8 cellular contexts compared by ENCODE assay signal in the genomic region with DNA sequence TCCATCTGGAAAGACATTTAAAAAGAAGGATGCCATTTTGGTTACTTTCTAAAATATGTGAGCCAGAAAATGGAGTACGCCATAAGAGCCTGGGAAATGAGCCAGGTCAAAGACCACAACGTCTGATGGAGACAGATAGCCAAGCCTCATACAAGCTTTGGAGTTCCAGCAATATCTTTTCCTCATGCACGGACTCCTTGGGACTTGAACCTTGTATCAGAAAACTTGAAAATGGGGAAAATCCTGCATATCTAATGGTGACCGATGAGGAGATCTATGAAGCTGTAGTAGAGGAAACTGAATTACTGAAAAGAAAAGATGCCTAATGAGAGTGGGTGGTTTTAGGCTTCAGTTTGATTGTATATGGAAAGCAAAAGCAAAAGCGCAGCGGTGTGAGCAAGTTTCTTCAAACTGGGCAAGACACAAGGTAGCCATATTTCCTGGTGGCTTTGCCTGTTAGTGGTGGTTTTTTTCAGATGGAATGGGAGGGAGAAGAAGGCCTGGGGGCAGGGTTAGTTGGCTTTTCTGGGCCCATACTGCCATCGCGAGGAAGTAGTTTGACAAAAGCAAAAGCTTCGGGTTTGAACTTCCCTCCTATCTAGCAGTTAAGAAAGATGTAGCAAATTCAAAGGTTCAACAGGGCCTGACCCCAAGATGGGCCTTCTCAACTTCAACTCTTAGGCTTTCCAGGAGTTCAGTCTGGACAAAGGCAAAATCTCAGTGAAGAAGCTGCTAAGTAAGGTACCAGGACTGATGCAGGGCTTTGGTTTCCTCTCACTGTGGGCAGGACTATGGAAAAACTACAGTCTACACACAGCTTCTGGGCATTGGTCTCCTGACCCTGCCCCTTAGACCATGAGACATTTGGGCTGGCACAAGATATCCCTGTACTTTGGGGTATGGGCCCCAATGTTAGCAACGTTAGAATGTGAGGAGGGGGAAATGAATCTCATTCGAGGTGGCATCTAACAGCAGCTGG.
DNase-seq lines count a peak whose midpoint lies in the region; ATAC-seq lines count a peak whose summit lies in the region.

No MANE protein-coding gene starts in this region.

- H3K27ac Mint-ChIP-seq in activated naive CD4-positive, alpha-beta T cell treated with anti-CD3 and anti-CD28 coated beads, Interleukin-2, amount 50 U/mL, for 72 hours = peak overlapping the region; percentile 31 to 80

- H3K36me3 Mint-ChIP-seq in activated naive CD4-positive, alpha-beta T cell treated with anti-CD3 and anti-CD28 coated beads, Interleukin-2, amount 50 U/mL, for 72 hours = peaks cover 0 to 5% of the 10 kb centered on the region in 2 donors

- H3K36me3 ChIP-seq in MG63 = peaks cover 5% of the 10 kb centered on the region

- no peak overlapping the region for H3K4me3 ChIP-seq in MG63

- H3K9me3 ChIP-seq in MG63 = no peaks in the 10 kb centered on the region

- no peaks in the 10 kb centered on the region for H3K27me3 ChIP-seq in MG63

- DNase-seq in SK-N-DZ (ENCODE audit: low spot score) (peak; percentile 51), inferior parietal cortex (ENCODE audit: extremely low spot score) (peak; percentile 37), foreskin melanocyte (no peak), MG63 (no peak)
- peak in 1 of 2 donors; percentile 47 for DNase-seq in activated naive CD4-positive, alpha-beta T cell treated with anti-CD3 and anti-CD28 coated beads, Interleukin-2, amount 50 U/mL, for 72 hours (ENCODE audit: low spot score in 2 of 2)
- DNase-seq in stimulated activated CD4-positive, alpha-beta T cell treated with anti-CD3 and anti-CD28 coated beads, Interleukin-4, amount 100 ng/mL, for 48 hours (ENCODE audit: low read depth in 2 of 2) = peak; percentile 32 to 37

- peak; percentile 87 for ATAC-seq in GM18858 (IDR thresholded peaks at IDR 0.05; ENCODE audit: unreplicated experiment)
- peak; percentile 91 for ATAC-seq in HG02870 (IDR thresholded peaks at IDR 0.05; ENCODE audit: unreplicated experiment)
- peak; percentile 84 to 91 for ATAC-seq in activated naive CD4-positive, alpha-beta T cell treated with anti-CD3 and anti-CD28 coated beads, Interleukin-2, amount 50 U/mL, for 72 hours

- no peaks in the 10 kb centered on the region for H3K9me3 Mint-ChIP-seq in activated naive CD4-positive, alpha-beta T cell treated with anti-CD3 and anti-CD28 coated beads, Interleukin-2, amount 50 U/mL, for 72 hours

Comparison
In these comparisons a context has a peak if more than half of its experiments do, and no peak if none do; other contexts are left out.
1. DNase-seq: peak in SK-N-DZ (single experiment), inferior parietal cortex (single experiment) and stimulated activated CD4-positive, alpha-beta T cell treated with anti-CD3 and anti-CD28 coated beads, Interleukin-4, amount 100 ng/mL, for 48 hours (2 of 2); none in foreskin melanocyte (single experiment) and MG63 (single experiment).
2. Peak in every context shown above with its lines, with median percentiles within 50 percentile points of each other: ATAC-seq.